ENCODE assay signal across 18 cellular contexts in the genomic region with DNA sequence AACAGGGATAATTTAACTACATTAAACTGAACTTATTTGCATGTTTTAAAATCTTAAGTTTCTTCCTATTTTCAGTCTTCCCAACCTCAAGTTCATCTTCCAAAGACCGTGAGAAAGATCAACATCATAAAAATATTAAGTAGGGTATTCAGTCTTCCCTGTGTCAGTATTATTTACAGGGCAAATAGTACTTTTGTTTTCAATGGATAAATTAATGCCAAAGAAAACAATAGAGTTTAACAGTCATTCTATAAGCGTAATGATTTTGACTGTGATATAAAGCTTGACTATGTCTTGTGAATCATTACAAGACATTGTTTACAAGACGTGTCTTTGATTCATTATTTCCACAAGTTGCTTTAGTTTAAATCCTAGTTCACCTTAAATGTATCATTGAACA. TPM values are rescaled to one million over a fixed set of nuclear protein-coding genes. Genes with fewer than 3 reads are reported as not detected.
"Had no signal": no experiment of that assay in that cellular context is flagged by ENCODE, and none has a peak within 500 bp of the region (broad histone marks: within the 10 kb centered on the region; RNA-seq: fewer than 3 reads in every experiment).

No MANE protein-coding gene starts in this region.

- H3K36me3 Mint-ChIP-seq: naive B cell had no signal

- H3K27ac Mint-ChIP-seq: dendritic cell treated with granulocyte-macrophage colony-stimulating factor and Interleukin-4, amounts not matched to agents 40 ng/mL and 50 ng/mL, for 4 days; naive B cell; nephron progenitor cell had no signal

- H3K27me3 Mint-ChIP-seq: dendritic cell treated with granulocyte-macrophage colony-stimulating factor and Interleukin-4, amounts not matched to agents 40 ng/mL and 50 ng/mL, for 4 days; naive B cell had no signal

- H3K4me3 Mint-ChIP-seq: dendritic cell treated with granulocyte-macrophage colony-stimulating factor and Interleukin-4, amounts not matched to agents 40 ng/mL and 50 ng/mL, for 4 days; naive B cell; nephron progenitor cell had no signal

- H3K27me3 ChIP-seq: heart left ventricle had no signal

- H3K9me3 Mint-ChIP-seq: nephron progenitor cell had no signal

- H3K36me3 ChIP-seq: heart left ventricle had no signal

- DNase-seq: heart left ventricle; hippocampal formation; left colon; mesendoderm; naive B cell; nephron progenitor cell; posterior cingulate gyrus; right cardiac atrium; small intestine; stimulated activated CD4-positive, alpha-beta T cell treated with anti-CD3 and anti-CD28 coated beads, Interleukin-12 subunit alpha, Interleukin-12 subunit beta, amount 100 ng/mL, for 4 hours; stimulated activated naive CD4-positive, alpha-beta T cell treated with Interleukin-2 at 50 U/mL for 16 hours; trophoblast cell had no signal

- H3K27ac ChIP-seq: heart left ventricle had no signal

- H3K4me3 ChIP-seq: heart left ventricle had no signal

- H3K4me1 Mint-ChIP-seq: naive B cell, nephron progenitor cell had no signal

- H3K4me1 ChIP-seq: heart left ventricle had no signal

- ATAC-seq: esophagus mucosa, heart left ventricle, left colon, right cardiac atrium had no signal

RNA-seq across cellular contexts. Expression of gene NRXN1, which starts 48.0 kb away (rescaled TPM):
- total RNA-seq: glomerular endothelial cell, kidney epithelial cell, lung microvascular endothelial cell, osteoblast had no signal
